8 cellular contexts compared by ENCODE assay signal in the genomic region with DNA sequence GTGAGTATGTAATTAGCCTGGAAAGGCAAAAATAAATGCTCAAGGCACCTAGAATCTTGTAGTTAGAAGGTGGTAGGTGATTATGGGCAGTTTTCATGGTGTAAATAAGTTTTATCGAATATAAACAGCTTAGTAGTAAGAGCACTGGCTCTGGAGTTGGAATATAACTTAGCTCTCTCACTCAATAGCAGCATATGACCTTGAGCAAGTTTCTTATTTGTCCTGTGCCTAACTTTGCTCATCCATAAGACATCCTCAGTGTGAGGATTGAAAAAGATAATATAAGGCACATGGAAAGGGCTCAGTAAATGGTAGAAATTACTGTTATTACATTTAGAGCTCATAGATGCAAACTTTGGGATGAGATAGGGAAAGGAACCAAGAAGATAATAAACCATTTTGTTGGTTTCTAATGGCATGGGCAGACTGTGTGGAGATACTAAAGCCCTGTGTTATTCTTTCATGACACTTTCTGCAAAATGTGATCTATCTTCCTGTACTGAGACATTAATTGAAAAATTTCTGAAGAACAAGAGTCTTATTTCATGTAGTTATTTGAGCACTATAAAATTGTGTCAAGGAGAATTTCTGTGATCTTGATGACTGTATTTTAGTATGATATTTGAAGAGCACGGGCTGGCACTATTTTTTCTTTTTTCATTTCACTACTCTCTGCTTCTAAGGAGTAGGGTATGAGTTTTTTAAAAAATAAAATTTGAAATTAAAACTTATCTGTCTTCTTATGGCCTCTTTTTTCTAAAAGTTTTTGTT. TPM values are rescaled to one million over a fixed set of nuclear protein-coding genes. Genes with fewer than 3 reads are reported as not detected.
DNase-seq lines count a peak whose midpoint lies in the region; ATAC-seq and TF ChIP-seq lines count a peak whose summit lies in the region.

No MANE protein-coding gene starts in this region.

- H3K9me2 ChIP-seq in PC-9 (ENCODE audit: insufficient read depth): no peaks in the 10 kb centered on the region

- H4K20me1 ChIP-seq in PC-9 (ENCODE audit: insufficient read depth): peaks cover 24% of the 10 kb centered on the region

- H3F3A ChIP-seq in PC-9 (ENCODE audit: insufficient read depth, low read depth): no peaks in the 10 kb centered on the region

- no TSS peak for BruUV-seq in PC-9 (replicated peaks; lab: Mats Ljungman, UMichigan)

- peaks cover 13% of the 10 kb centered on the region for H3K4me1 ChIP-seq in PC-9 (replicated peaks; ENCODE audit: insufficient read depth)
- peaks cover 36% of the 10 kb centered on the region for H3K4me1 ChIP-seq in psoas muscle

- intact Hi-C loops in PC-9 (cut with micrococcal nuclease; ENCODE audit: unreplicated experiment) (loop anchor here (2.0 to 5.0 kb wide), 2 partner anchors 53 to 75 kb away; a partner anchor contains a TSS), psoas muscle (cut with DNase I) (loop anchor here (5.0 kb wide), 2 partner anchors 78 to 152 kb away; a partner anchor contains a TSS)

- H3K27me3 ChIP-seq in PC-9 (ENCODE audit: insufficient read depth, low read depth) (no peaks in the 10 kb centered on the region), psoas muscle (ENCODE audit: insufficient read depth in 3 of 3, low read length in 2 of 3) (no peaks in the 10 kb centered on the region)

- WGBS in psoas muscle, 3 donors: 40 to 66% (median 48%) methylated on average over 2 of the region's 2 CpGs

- H3K4me3 ChIP-seq in PC-9 (peak overlapping the region; percentile 99), psoas muscle (peak overlapping the region; percentile 97)

- TF ChIP-seq CTCF in PC-9 (conservative IDR thresholded peaks at IDR 0.05) (no peak), psoas muscle (IDR thresholded peaks at IDR 0.05) (no peak)

- peak overlapping the region; percentile 94 for H3K4me2 ChIP-seq in PC-9

- CTCF ChIA-PET in PC-9 (lab: Charles Lee): no interaction called here

- ATAC-seq in psoas muscle (no peak), HG03196 (IDR thresholded peaks at IDR 0.05; ENCODE audit: unreplicated experiment) (no peak)

- peak overlapping the region; percentile 44 for H3K27ac ChIP-seq in PC-9
- H3K27ac ChIP-seq in epithelial cell of prostate: peak overlapping the region; percentile 79
- no peak overlapping the region for H3K27ac ChIP-seq in psoas muscle

- no peak overlapping the region for H2AFZ ChIP-seq in PC-9

- DNase-seq in ELR (ENCODE audit: low read depth): peak; percentile 20
- no peak for DNase-seq in PC-9
- DNase-seq in epithelial cell of prostate (ENCODE audit: low read depth, low spot score): no peak
- DNase-seq in psoas muscle: no peak
- no peak for DNase-seq in KG1 (lab: John Stamatoyannopoulos, UW)
- DNase-seq in NCI-H1105 (lab: John Stamatoyannopoulos, UW): no peak
- no peak for DNase-seq in SHP77 treated with DMSO at 0.1 percent for 48 hours (lab: John Stamatoyannopoulos, UW)

- POLR2A ChIA-PET in PC-9 (lab: Charles Lee; ENCODE audit: unreplicated experiment): interaction anchor here (1.0 kb wide), 1 partner anchor 75 kb away, joined by 3 read pairs; no protein-coding TSS in a partner anchor

- 0 out of 2 replicates have a peak, but pooled peaks cover 4% of the 10 kb centered on the region for H3K36me3 ChIP-seq in PC-9 (ENCODE audit: low read depth)
- H3K36me3 ChIP-seq in psoas muscle (ENCODE audit: insufficient read depth in 1 of 2, low read depth in 1 of 2): no peaks in the 10 kb centered on the region

- H3K9me3 ChIP-seq in PC-9 (ENCODE audit: insufficient read depth, low read depth): no peaks in the 10 kb centered on the region
- no peaks in the 10 kb centered on the region for H3K9me3 ChIP-seq in psoas muscle

- H3K79me2 ChIP-seq in PC-9 (ENCODE audit: low read depth): peaks cover 70% of the 10 kb centered on the region

RNA-seq across cellular contexts. Expression of a gene that starts 3.1 kb away (rescaled TPM):
- total RNA-seq in PC-9 (2021): 24.0 and 30.4 TPM in 2 replicates
- total RNA-seq in psoas muscle: 10 to 100 TPM; 36.6 to 48.6 (median 41.0) TPM
- 10 to 100 TPM; 15.5 to 35.7 (median 22.6) TPM for polyA plus RNA-seq in psoas muscle

RNA-seq across cellular contexts. Expression of a gene that starts 52.1 kb away (rescaled TPM):
- total RNA-seq in PC-9 (2021) (20.5 and 25.4 TPM in 2 replicates), psoas muscle (10 to 100 TPM; 15.4 to 22.7 (median 18.8) TPM)
- polyA plus RNA-seq in psoas muscle: 10 to 100 TPM; 15.3 to 19.8 (median 15.9) TPM
